Comparison of ENCODE assay signal across 1 cellular context in genomic region chr5:43556857-43557593, GRCh38.
TF ChIP-seq lines count a peak whose summit lies in the region.

Gene PAIP1 (minus strand): TSS chr5:43557077. CDS start chr5:43556846, 231 bp downstream.

TF ChIP-seq in HepG2, 621 proteins besides CTCF, POLR2A, EP300 and RAD21 (continued from another document):
- TF ChIP-seq ZNF891 (CRISPR knock-in tag; IDR thresholded peaks at IDR 0.05) (peak; percentile 45; the same call in 1 of the 2 replicates), POGZ (CRISPR knock-in tag; IDR thresholded peaks at IDR 0.05) (peak; percentile 64; the same call in 1 of the 2 replicates), HNRNPLL (IDR thresholded peaks at IDR 0.05; ENCODE audit: low read depth, low read length, poor library complexity, severe bottlenecking) (peak; percentile 46), U2AF1 (optimal IDR thresholded peaks at IDR 0.05; ENCODE audit: low read depth, low read length) (no peak), CHD4 (IDR thresholded peaks at IDR 0.05; ENCODE audit: borderline replicate concordance, low read length) (no peak), SMAD3 (CRISPR knock-in tag; IDR thresholded peaks at IDR 0.05) (no peak), RERE (CRISPR knock-in tag; IDR thresholded peaks at IDR 0.05; ENCODE audit: low read depth) (no peak), SMAD9 (CRISPR knock-in tag; IDR thresholded peaks at IDR 0.05) (no peak), JUNB (CRISPR knock-in tag; IDR thresholded peaks at IDR 0.05; ENCODE audit: borderline replicate concordance) (no peak), MED8 (CRISPR knock-in tag; IDR thresholded peaks at IDR 0.05; ENCODE audit: insufficient replicate concordance) (no peak), ZNF317 (CRISPR knock-in tag; IDR thresholded peaks at IDR 0.05) (no peak), HBP1 (CRISPR knock-in tag; IDR thresholded peaks at IDR 0.05; ENCODE audit: low read depth) (no peak), ZSCAN12 (CRISPR knock-in tag; IDR thresholded peaks at IDR 0.05) (no peak), ATF6 (CRISPR knock-in tag; conservative IDR thresholded peaks at IDR 0.05) (no peak), ZNF205 (CRISPR knock-in tag; IDR thresholded peaks at IDR 0.05) (no peak), ZNF75D (CRISPR knock-in tag; IDR thresholded peaks at IDR 0.05; ENCODE audit: borderline replicate concordance) (no peak), SNAPC5 (CRISPR knock-in tag; IDR thresholded peaks at IDR 0.05; ENCODE audit: borderline replicate concordance) (0 out of 2 replicates have a peak, but pooled peaks have one; percentile 40), ZNF251 (CRISPR knock-in tag; IDR thresholded peaks at IDR 0.05) (no peak), ZNF275 (CRISPR knock-in tag; IDR thresholded peaks at IDR 0.05; ENCODE audit: borderline replicate concordance) (no peak; the same call in 1 of the 2 replicates), CCAR2 (optimal IDR thresholded peaks at IDR 0.05; ENCODE audit: low read depth, low read length) (no peak), HMGXB3 (CRISPR knock-in tag; IDR thresholded peaks at IDR 0.05; ENCODE audit: borderline replicate concordance) (no peak), FIP1L1 (IDR thresholded peaks at IDR 0.05; ENCODE audit: borderline replicate concordance, insufficient read depth, low read depth, low read length) (no peak), HDAC6 (IDR thresholded peaks at IDR 0.05; ENCODE audit: low read depth, low read length) (no peak), GATAD2A (CRISPR knock-in tag; IDR thresholded peaks at IDR 0.05) (0 out of 2 replicates have a peak, but pooled peaks have one; percentile 19), KLF9 (CRISPR knock-in tag; IDR thresholded peaks at IDR 0.05; ENCODE audit: low read depth) (no peak), SRF (IDR thresholded peaks at IDR 0.05; ENCODE audit: low read depth, low read length) (no peak), ZNF24 (IDR thresholded peaks at IDR 0.05) (no peak), SMAD1 (CRISPR knock-in tag; IDR thresholded peaks at IDR 0.05; ENCODE audit: borderline replicate concordance, low read depth) (no peak; the same call in 1 of the 2 replicates), ZNF33A (CRISPR knock-in tag; IDR thresholded peaks at IDR 0.05; ENCODE audit: borderline replicate concordance) (no peak), RFX1 (IDR thresholded peaks at IDR 0.05) (no peak), ZNF549 (CRISPR knock-in tag; IDR thresholded peaks at IDR 0.05) (no peak), SIX4 (CRISPR knock-in tag; IDR thresholded peaks at IDR 0.05) (no peak; the same call in 1 of the 2 replicates), SNAPC4 (CRISPR knock-in tag; IDR thresholded peaks at IDR 0.05) (no peak), ZNF276 (CRISPR knock-in tag; IDR thresholded peaks at IDR 0.05; ENCODE audit: low read depth) (peak; percentile 60; the same call in 1 of the 2 replicates)
